9 cellular contexts compared by ENCODE assay signal in the genomic region with DNA sequence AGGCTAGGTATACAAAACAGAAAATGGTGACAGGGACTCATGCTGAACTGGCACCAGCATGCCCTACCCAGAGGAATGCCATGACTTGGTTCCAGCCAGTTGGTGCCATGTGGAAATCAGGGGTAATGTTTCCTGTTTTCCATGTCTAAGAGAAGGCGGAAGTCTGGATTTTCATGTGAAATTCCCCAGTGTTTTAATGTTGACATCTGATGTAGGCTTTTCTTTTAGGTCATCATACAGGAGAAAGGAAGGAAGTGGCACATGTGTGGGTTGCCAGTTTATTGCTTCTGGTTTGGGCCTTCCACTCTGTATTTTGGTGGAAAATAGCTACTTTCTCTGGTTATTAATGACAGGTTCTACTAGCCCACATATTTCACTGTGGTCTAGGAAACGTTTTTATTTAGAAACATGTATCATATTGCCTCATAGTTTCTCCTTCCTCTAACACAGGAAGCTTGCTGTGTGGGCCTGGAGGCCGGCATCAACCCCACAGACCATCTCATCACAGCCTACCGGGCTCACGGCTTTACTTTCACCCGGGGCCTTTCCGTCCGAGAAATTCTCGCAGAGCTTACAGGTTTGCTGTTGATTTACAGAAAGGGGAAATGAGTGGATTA. TPM values are rescaled to one million over a fixed set of nuclear protein-coding genes. Genes with fewer than 3 reads are reported as not detected.
DNase-seq lines count a peak whose midpoint lies in the region; ATAC-seq and TF ChIP-seq lines count a peak whose summit lies in the region.
"Had no signal": no experiment of that assay in that cellular context is flagged by ENCODE, and none has a peak within 500 bp of the region (broad histone marks: within the 10 kb centered on the region; RNA-seq: fewer than 3 reads in every experiment).

No MANE protein-coding gene starts in this region.

- POLR2A ChIA-PET in activated naive CD8-positive, alpha-beta T cell treated with anti-CD3 and anti-CD28 coated beads, Interleukin-2, amount 10 ng/mL, durations not matched to agents 7 days and 5 days (lab: Charles Lee) = no interaction called here
- POLR2A ChIA-PET in OCI-LY7 (lab: Charles Lee) = no interaction called here

- H3K79me2 ChIP-seq in OCI-LY7 (ENCODE audit: insufficient read depth, low read depth, low read length) = peaks cover 33% of the 10 kb centered on the region
- H3K79me2 ChIP-seq in neural progenitor cell (ENCODE audit: low read depth) = peaks cover 22% of the 10 kb centered on the region

- TF ChIP-seq CTCF in GM13977 (IDR thresholded peaks at IDR 0.05; ENCODE audit: extremely low read depth, insufficient read depth, missing control alignments) (no peak), OCI-LY7 (conservative IDR thresholded peaks at IDR 0.05; ENCODE audit: low read length) (no peak), neural progenitor cell (IDR thresholded peaks at IDR 0.05) (no peak)

- intact Hi-C loops in OCI-LY7 (cut with micrococcal nuclease; ENCODE audit: unreplicated experiment) = no loop called here

- no TSS peak for BruUV-seq in OCI-LY7 (replicated peaks; lab: Mats Ljungman, UMichigan)

- H4K20me1 ChIP-seq in OCI-LY7 (ENCODE audit: insufficient read depth, low read length) (0 out of 2 replicates have a peak, but pooled peaks cover under 1% of the 10 kb centered on the region), neural progenitor cell (ENCODE audit: low read depth) (peaks cover 3% of the 10 kb centered on the region)

- H3K9ac ChIP-seq in neural progenitor cell = no peak overlapping the region

- no peaks in the 10 kb centered on the region for H3K27me3 ChIP-seq in neural progenitor cell

- no peak overlapping the region for H3K4me3 ChIP-seq in OCI-LY7 (ENCODE audit: low read depth, low read length, poor library complexity, severe bottlenecking)
- no peak overlapping the region for H3K4me3 ChIP-seq in neural progenitor cell

- no peaks in the 10 kb centered on the region for H3K27me3 Mint-ChIP-seq in activated naive CD8-positive, alpha-beta T cell treated with anti-CD3 and anti-CD28 coated beads, Interleukin-2, amount 10 ng/mL, durations not matched to agents 7 days and 5 days
- H3K27me3 Mint-ChIP-seq in neural progenitor cell (ENCODE audit: insufficient read depth, low read depth) = no peaks in the 10 kb centered on the region

- H3K36me3 ChIP-seq in OCI-LY7 (ENCODE audit: insufficient read depth, low read length) = peaks cover 80% of the 10 kb centered on the region
- no peaks in the 10 kb centered on the region for H3K36me3 ChIP-seq in neural progenitor cell

- no peak overlapping the region for H3K4me2 ChIP-seq in OCI-LY7 (ENCODE audit: low read length)
- no peak overlapping the region for H3K4me2 ChIP-seq in neural progenitor cell

- H3K9me3 ChIP-seq in OCI-LY7 (ENCODE audit: low read length) (no peaks in the 10 kb centered on the region), neural progenitor cell (ENCODE audit: low read depth) (peaks cover 4% of the 10 kb centered on the region)

- H3K4me1 Mint-ChIP-seq in activated naive CD8-positive, alpha-beta T cell treated with anti-CD3 and anti-CD28 coated beads, Interleukin-2, amount 10 ng/mL, durations not matched to agents 7 days and 5 days = peaks cover 22% of the 10 kb centered on the region
- H3K4me1 Mint-ChIP-seq in neural progenitor cell = no peaks in the 10 kb centered on the region

- no peak overlapping the region for H3K27ac ChIP-seq in OCI-LY7 (ENCODE audit: low read depth, low read length, poor library complexity, severe bottlenecking)
- no peak overlapping the region for H3K27ac ChIP-seq in neural progenitor cell

- CTCF ChIA-PET in OCI-LY7 (lab: Charles Lee; ENCODE audit: unreplicated experiment) = no interaction called here

- H3K4me1 ChIP-seq in OCI-LY7 (ENCODE audit: insufficient read depth, low read length, poor library complexity, severe bottlenecking) = peaks cover 5% of the 10 kb centered on the region
- no peaks in the 10 kb centered on the region for H3K4me1 ChIP-seq in neural progenitor cell

- DNase-seq in GM13977 (ENCODE audit: low spot score) (peak; percentile 52), NCI-H748 treated with DMSO at 0.1 percent for 48 hours (lab: John Stamatoyannopoulos, UW) (no peak), OCI-LY7 (ENCODE audit: low spot score) (no peak), neural progenitor cell (ENCODE audit: low spot score) (no peak)
- no peak for DNase-seq in activated naive CD8-positive, alpha-beta T cell treated with anti-CD3 and anti-CD28 coated beads, Interleukin-2, amount 10 ng/mL, durations not matched to agents 7 days and 5 days
- DNase-seq in activated CD8-positive, alpha-beta memory T cell treated with anti-CD3 and anti-CD28 coated beads for 24 hours = no peak
- DNase-seq: NCI-H82 had no signal

- ATAC-seq in GM21367 (IDR thresholded peaks at IDR 0.05; ENCODE audit: unreplicated experiment) (peak; percentile 91), HG03354 (IDR thresholded peaks at IDR 0.05; ENCODE audit: poor library complexity, severe bottlenecking, unreplicated experiment) (peak; percentile 96)
- peak; percentile 72 for ATAC-seq in activated naive CD8-positive, alpha-beta T cell treated with anti-CD3 and anti-CD28 coated beads, Interleukin-2, amount 10 ng/mL, durations not matched to agents 7 days and 5 days (ENCODE audit: low read depth)

- H3K9me2 ChIP-seq in OCI-LY7 (ENCODE audit: insufficient read depth, low read length) = no peaks in the 10 kb centered on the region

- H3F3A ChIP-seq in neural progenitor cell (ENCODE audit: low read depth) = no peaks in the 10 kb centered on the region

- peak overlapping the region; percentile 79 for H3K27ac Mint-ChIP-seq in activated naive CD8-positive, alpha-beta T cell treated with anti-CD3 and anti-CD28 coated beads, Interleukin-2, amount 10 ng/mL, durations not matched to agents 7 days and 5 days
- no peak overlapping the region for H3K27ac Mint-ChIP-seq in neural progenitor cell

- H3K4me3 Mint-ChIP-seq in activated naive CD8-positive, alpha-beta T cell treated with anti-CD3 and anti-CD28 coated beads, Interleukin-2, amount 10 ng/mL, durations not matched to agents 7 days and 5 days = peak overlapping the region; percentile 39
- H3K4me3 Mint-ChIP-seq in neural progenitor cell = no peak overlapping the region

- peaks cover 11% of the 10 kb centered on the region for H3K36me3 Mint-ChIP-seq in activated naive CD8-positive, alpha-beta T cell treated with anti-CD3 and anti-CD28 coated beads, Interleukin-2, amount 10 ng/mL, durations not matched to agents 7 days and 5 days
- H3K36me3 Mint-ChIP-seq in neural progenitor cell = no peaks in the 10 kb centered on the region

- in situ Hi-C loops in GM13977 (cut with MboI; ENCODE audit: low pct_unique_long_range_greater_than_20kb, low sequenced_read_pairs, unreplicated experiment) = no loop called here

- H2AFZ ChIP-seq in OCI-LY7 (ENCODE audit: low read length) (no peak overlapping the region), neural progenitor cell (replicated peaks) (no peak overlapping the region)

- no peaks in the 10 kb centered on the region for H3K9me3 Mint-ChIP-seq in activated naive CD8-positive, alpha-beta T cell treated with anti-CD3 and anti-CD28 coated beads, Interleukin-2, amount 10 ng/mL, durations not matched to agents 7 days and 5 days
- no peaks in the 10 kb centered on the region for H3K9me3 Mint-ChIP-seq in neural progenitor cell

RNA-seq across cellular contexts. Expression of a gene that starts 7.2 kb away (rescaled TPM):
- total RNA-seq in activated naive CD8-positive, alpha-beta T cell treated with anti-CD3 and anti-CD28 coated beads, Interleukin-2, amount 10 ng/mL, durations not matched to agents 7 days and 5 days = 100 to 1,000 TPM; 151 TPM
- 210 and 228 TPM in 2 replicates for total RNA-seq in OCI-LY7 (2014; rRNA removed; shearing (Covaris generic))
- total RNA-seq in OCI-LY7 (2022) = 236 and 249 TPM in 2 replicates
- 101 and 147 TPM in 2 replicates for total RNA-seq in neural progenitor cell (ENCODE audit: low replicate concordance)
